Comparison of ENCODE assay signal across 18 cellular contexts in the genomic region with DNA sequence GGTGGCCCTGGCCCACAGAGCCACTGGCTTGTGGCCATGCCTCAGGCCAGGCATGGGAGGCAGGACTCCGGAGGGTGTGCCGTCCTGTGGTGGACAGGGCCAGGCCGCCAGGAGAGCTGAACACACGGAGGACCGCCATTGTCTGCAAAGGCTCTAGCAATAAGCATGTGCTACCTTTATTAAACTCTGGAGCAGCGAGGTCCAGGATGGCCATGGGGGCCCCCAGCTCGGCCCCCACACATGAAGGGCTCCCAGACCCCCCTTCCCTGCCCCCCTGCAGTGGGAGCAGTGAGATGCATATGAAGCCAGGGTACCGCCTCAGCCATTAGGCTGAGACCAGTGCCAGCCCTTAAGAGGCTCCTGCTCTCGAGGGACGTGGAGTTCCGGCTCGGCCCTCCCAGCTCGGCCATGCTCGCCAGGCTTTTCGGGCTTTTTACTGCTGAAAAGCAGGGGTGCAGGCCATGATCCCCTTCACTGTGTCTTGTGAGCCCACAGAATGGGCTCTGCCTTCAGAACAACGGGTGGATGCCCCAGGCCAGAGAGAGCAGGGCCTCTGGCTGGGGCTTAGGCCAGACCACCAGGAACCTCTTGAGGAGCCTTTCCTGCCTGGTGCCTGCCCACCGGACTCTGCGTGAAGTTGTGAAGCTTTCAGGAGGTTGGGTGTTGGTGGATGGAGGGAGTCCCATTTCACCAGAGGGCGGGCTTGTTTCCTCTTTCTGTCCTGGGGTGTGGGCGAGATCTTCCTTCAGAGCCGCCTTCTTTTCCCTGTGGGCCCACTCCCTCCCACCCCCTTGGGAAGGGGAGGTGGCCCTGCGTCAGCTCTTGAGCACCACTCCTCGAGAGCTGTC. TPM values are rescaled to one million over a fixed set of nuclear protein-coding genes. Genes with fewer than 3 reads are reported as not detected.
DNase-seq lines count a peak whose midpoint lies in the region; ATAC-seq, FAIRE-seq and TF ChIP-seq lines count a peak whose summit lies in the region.
"Had no signal": no experiment of that assay in that cellular context is flagged by ENCODE, and none has a peak within 500 bp of the region (broad histone marks: within the 10 kb centered on the region; RNA-seq: fewer than 3 reads in every experiment).

No MANE protein-coding gene starts in this region.

- no peak overlapping the region for H3K18ac ChIP-seq in neuronal stem cell (ENCODE audit: low read length)

- H3K79me2 ChIP-seq in K562 (ENCODE audit: control insufficient read depth, insufficient read depth, low read length) = no peaks in the 10 kb centered on the region

- H3K27me3 ChIP-seq in K562 (ENCODE audit: control insufficient read depth in 2 of 2, insufficient read depth in 2 of 2, low read length in 2 of 2) = no peaks in the 10 kb centered on the region
- H3K27me3 ChIP-seq in neuronal stem cell (ENCODE audit: control insufficient read depth in 3 of 3, insufficient read depth in 3 of 3, low read depth in 1 of 3, low read length in 3 of 3) = no peaks in the 10 kb centered on the region
- H3K27me3 ChIP-seq: breast epithelium, pancreas, SJCRH30 had no signal

- POLR2A ChIA-PET in K562 (lab: Yijun Ruan, JAX) = interaction anchor here (0.5 to 0.7 kb wide), 2 partner anchors 9 to 60 kb away, joined by 3 to 4 read pairs; no protein-coding TSS in a partner anchor

- H3K4ac ChIP-seq in neuronal stem cell (ENCODE audit: low read length) = no peak overlapping the region

- H4K20me1 ChIP-seq in K562 (replicated peaks; ENCODE audit: control insufficient read depth, insufficient read depth, low read length) = no peaks in the 10 kb centered on the region

- no peak overlapping the region for H2BK120ac ChIP-seq in neuronal stem cell (ENCODE audit: low read depth, low read length)

- 95% methylated on average over 10 of the region's 23 CpGs for WGBS in K562 (ENCODE audit: insufficient coverage, low coverage, missing lambda C conversion rate)
- no CpG with 5 or more reads among the region's 23 CpGs for WGBS in neuronal stem cell (ENCODE audit: extremely low coverage in 2 of 2, insufficient read length in 2 of 2, insufficient replicate concordance in 1 of 2), 2 donors

- no peak overlapping the region for H2BK15ac ChIP-seq in neuronal stem cell (ENCODE audit: low read length)

- H3K9me3 ChIP-seq in K562 (replicated peaks; ENCODE audit: control insufficient read depth, insufficient read depth, low read depth, low read length) (no peaks in the 10 kb centered on the region), neuronal stem cell (replicated peaks in 1 of 2; ENCODE audit: control insufficient read depth in 2 of 2, insufficient read depth in 1 of 2, low read depth in 1 of 2, low read length in 2 of 2) (peaks cover 0 to 3% of the 10 kb centered on the region in 2 donors)
- H3K9me3 ChIP-seq: breast epithelium, pancreas, SJCRH30 had no signal

- no TSS peak for BruUV-seq in K562 (replicated peaks; lab: Mats Ljungman, UMichigan)

- ATAC-seq in K562 (no peak), HG03045 (IDR thresholded peaks at IDR 0.05; ENCODE audit: unreplicated experiment) (no peak), HG03432 (IDR thresholded peaks at IDR 0.05; ENCODE audit: unreplicated experiment) (no peak)
- ATAC-seq: pancreas had no signal

- no peak overlapping the region for H4K8ac ChIP-seq in neuronal stem cell (ENCODE audit: low read depth, low read length)

- CTCF ChIA-PET in K562 (lab: Yijun Ruan, JAX; ENCODE audit: low intra/inter-chr PET ratio) = no interaction called here

- in situ Hi-C loops in K562 (cut with MboI) = no loop called here

- FAIRE-seq in K562 (lab: Jason Lieb, UNC) = no peak
- FAIRE-seq: A204.1, pancreas had no signal

- peaks cover 54% of the 10 kb centered on the region; the same call in 2 of the 3 replicates for H3K36me3 ChIP-seq in K562 (ENCODE audit: control insufficient read depth, insufficient read depth, low read length)
- peaks cover 24 to 59% of the 10 kb centered on the region in 2 donors for H3K36me3 ChIP-seq in neuronal stem cell (replicated peaks in 1 of 2; ENCODE audit: control insufficient read depth in 2 of 2, insufficient read depth in 2 of 2, low read length in 2 of 2)
- H3K36me3 ChIP-seq: breast epithelium had no signal

- H3K4me1 ChIP-seq in K562 (replicated peaks in 1 of 2; ENCODE audit: control insufficient read depth in 2 of 2, insufficient read depth in 2 of 2, low read length in 2 of 2) (peaks cover 0 to 11% of the 10 kb centered on the region in 2 experiments; a peak in 1 of 5 replicates), neuronal stem cell (ENCODE audit: control insufficient read depth in 2 of 2, insufficient read depth in 1 of 2, low read depth in 1 of 2, low read length in 2 of 2) (peaks cover 0 to 7% of the 10 kb centered on the region in 2 donors)
- H3K4me1 ChIP-seq: SJCRH30 had no signal

- H3K9ac ChIP-seq in K562 (ENCODE audit: insufficient read depth in 1 of 2, low read depth in 2 of 2, low read length in 2 of 2) (no peak overlapping the region), neuronal stem cell (ENCODE audit: low read depth, low read length, poor library complexity) (peak overlapping the region; percentile 44)

- no peak overlapping the region for H3K14ac ChIP-seq in neuronal stem cell (ENCODE audit: low read length)

- intact Hi-C loops in K562 (cut with micrococcal nuclease) = no loop called here

- TF ChIP-seq EP300 in K562 (IDR thresholded peaks at IDR 0.05; ENCODE audit: low read length) = no peak

- H3K27ac ChIP-seq in K562 (ENCODE audit: extremely low read depth, low read depth, low read length) (no peak overlapping the region), neuronal stem cell (replicated peaks; ENCODE audit: low read length) (no peak overlapping the region)
- H3K27ac ChIP-seq: breast epithelium, pancreas, SJCRH30 had no signal

- no peak for TF ChIP-seq CTCF in K562 (IDR thresholded peaks at IDR 0.05 in 2 of 3, conservative IDR thresholded peaks at IDR 0.05 in 1 of 3; ENCODE audit: insufficient read depth in 2 of 3, low read depth in 1 of 3, low read length in 3 of 3)

- peak; percentile 53 for DNase-seq in activated CD8-positive, alpha-beta memory T cell treated with anti-CD3 and anti-CD28 coated beads for 24 hours
- DNase-seq in activated CD8-positive, alpha-beta memory T cell treated with anti-CD3 and anti-CD28 coated beads, Interleukin-2, amount 50 U/mL, for 48 hours = no peak
- DNase-seq in K562 (ENCODE audit: extremely low read depth in 1 of 4, low spot score in 3 of 4) (no peak), neuronal stem cell (ENCODE audit: low spot score) (no peak)
- DNase-seq: activated CD4-positive, alpha-beta T cell treated with anti-CD3 and anti-CD28 coated beads, Interleukin-2, amount 10 ng/mL, durations not matched to agents 24 days and 14 days; DND-41; effector CD8-positive, alpha-beta T cell; GOT3; NCI-H1694; NCI-H510A; SJCRH30; stimulated activated naive CD4-positive, alpha-beta T cell; T1000 had no signal

- H3K4me3 ChIP-seq in K562 = no peak overlapping the region
- no peak overlapping the region for H3K4me3 ChIP-seq in neuronal stem cell (ENCODE audit: low read length in 2 of 2)
- H3K4me3 ChIP-seq: breast epithelium, pancreas, SJCRH30 had no signal

- no peak overlapping the region for H4K91ac ChIP-seq in neuronal stem cell (ENCODE audit: low read depth, low read length, poor library complexity)

- no peak overlapping the region for H2AFZ ChIP-seq in K562 (ENCODE audit: low read depth, low read length)
- no peak overlapping the region for H2AFZ ChIP-seq in neuronal stem cell (ENCODE audit: low read length)

- no peak for TF ChIP-seq POLR2A in K562 (conservative IDR thresholded peaks at IDR 0.05)

- peak overlapping the region; percentile 28 for H2AK5ac ChIP-seq in neuronal stem cell (ENCODE audit: low read depth, low read length)

- no peaks in the 10 kb centered on the region for H3K9me1 ChIP-seq in K562 (ENCODE audit: control insufficient read depth, insufficient read depth, low read length)

- H3K4me2 ChIP-seq in K562 (ENCODE audit: insufficient read depth, low read length) (no peak overlapping the region), neuronal stem cell (ENCODE audit: insufficient read depth, low read length, poor library complexity, severe bottlenecking) (no peak overlapping the region)

- TF ChIP-seq RAD21 in K562 (CRISPR knock-in tag; conservative IDR thresholded peaks at IDR 0.05 in 1 of 2, IDR thresholded peaks at IDR 0.05 in 1 of 2) = no peak

- no peak overlapping the region for H2BK5ac ChIP-seq in neuronal stem cell (ENCODE audit: low read length)

- no peak overlapping the region for H3K23ac ChIP-seq in neuronal stem cell (ENCODE audit: low read depth, low read length, poor library complexity)

- no peak overlapping the region for H2BK12ac ChIP-seq in neuronal stem cell (ENCODE audit: low read length)

- H3K79me1 ChIP-seq in neuronal stem cell (ENCODE audit: low read depth, low read length) = peaks cover 12% of the 10 kb centered on the region

RNA-seq across cellular contexts. Expression of a gene that starts 2.6 kb away (rescaled TPM):
- 5.9 TPM in 1 of 2 replicates, not detected in the other for total RNA-seq in K562 (2011; cell fraction: chromatin; rRNA removed; ENCODE audit: low replicate concordance)
- total RNA-seq in K562 (2011; cell fraction: nucleolus; rRNA removed) = 5.9 and 8.8 TPM in 2 replicates
- 0.51 TPM in 1 of 2 replicates, not detected in the other for total RNA-seq in K562 (2011; cell fraction: nucleoplasm; rRNA removed)
- total RNA-seq in K562 (2014; rRNA removed) (0.68 and 1.4 TPM in 2 replicates), K562 (2014; rRNA removed; fragmentation: Illumina TruSeq; extraction: Trizol) (not detected in 2 replicates), K562 (2015; rRNA removed; fragmentation: Illumina TruSeq; extraction: Trizol) (0.26 TPM in 1 of 2 replicates, not detected in the other), K562 (2021) (0.18 and 0.44 TPM in 2 replicates)
- polyA plus RNA-seq in K562 (2011; rRNA removed) (0.13 and 0.41 TPM in 2 replicates), K562 (2014; fragmentation: Illumina TruSeq; extraction: Trizol) (0.18 TPM in 1 of 2 replicates, not detected in the other), K562 (2014; fragmentation: Nextera tagmentation; extraction: Ambion mirVana) (not detected), K562 (2014; rRNA removed) (2.0 and 2.8 TPM in 2 replicates)
- polyA plus RNA-seq in K562 (2011; cell fraction: cytosol; rRNA removed) = 3.1 TPM in 1 of 2 replicates, not detected in the other
- 2.6 and 8.7 TPM in 2 replicates for polyA plus RNA-seq in K562 (2011; cell fraction: nucleus; rRNA removed)
- polyA plus RNA-seq in K562 (2012) = 0.61 and 4.4 TPM in 2 replicates
- polyA minus RNA-seq in K562 (2011; rRNA and poly(A)+ RNA removed) = not detected in 2 replicates
- 0.38 and 2.4 TPM in 2 replicates for polyA minus RNA-seq in K562 (2011; cell fraction: cytosol; rRNA and poly(A)+ RNA removed)
- 2.4 and 3.3 TPM in 2 replicates for polyA minus RNA-seq in K562 (2011; cell fraction: nucleus; rRNA and poly(A)+ RNA removed)
- 1.0 TPM for polyA plus RNA-seq in neuronal stem cell (2013, experiment 1 of 2)
- polyA plus RNA-seq in neuronal stem cell (2013, experiment 2 of 2) = 0.93 TPM
- total RNA-seq: pancreas had no signal

RNA-seq across cellular contexts. Expression of a gene that starts 6.8 kb away (rescaled TPM):
- 23.6 and 70.2 TPM in 2 replicates for total RNA-seq in K562 (2011; cell fraction: chromatin; rRNA removed; ENCODE audit: low replicate concordance)
- 47.0 and 56.7 TPM in 2 replicates for total RNA-seq in K562 (2011; cell fraction: nucleolus; rRNA removed)
- total RNA-seq in K562 (2011; cell fraction: nucleoplasm; rRNA removed) = 29.1 and 36.1 TPM in 2 replicates
- total RNA-seq in K562 (2014; rRNA removed) (11.0 and 18.0 TPM in 2 replicates), K562 (2014; rRNA removed; fragmentation: Illumina TruSeq; extraction: Trizol) (4.3 and 5.5 TPM in 2 replicates), K562 (2015; rRNA removed; fragmentation: Illumina TruSeq; extraction: Trizol) (8.8 and 9.2 TPM in 2 replicates), K562 (2021) (16.4 and 17.4 TPM in 2 replicates)
- polyA plus RNA-seq in K562 (2011; rRNA removed) (8.1 and 10.3 TPM in 2 replicates), K562 (2014; fragmentation: Illumina TruSeq; extraction: Trizol) (5.8 and 7.4 TPM in 2 replicates), K562 (2014; fragmentation: Nextera tagmentation; extraction: Ambion mirVana) (under 1 TPM; 0.53 to 0.92 TPM), K562 (2014; rRNA removed) (11.3 and 13.3 TPM in 2 replicates)
- 8.4 and 10.6 TPM in 2 replicates for polyA plus RNA-seq in K562 (2011; cell fraction: cytosol; rRNA removed)
- polyA plus RNA-seq in K562 (2011; cell fraction: nucleus; rRNA removed) = 36.7 and 37.8 TPM in 2 replicates
- polyA plus RNA-seq in K562 (2012) = 11.6 and 18.7 TPM in 2 replicates
- polyA minus RNA-seq in K562 (2011; rRNA and poly(A)+ RNA removed) = 7.8 and 8.5 TPM in 2 replicates
- 6.6 and 7.7 TPM in 2 replicates for polyA minus RNA-seq in K562 (2011; cell fraction: cytosol; rRNA and poly(A)+ RNA removed)
- 22.8 and 34.7 TPM in 2 replicates for polyA minus RNA-seq in K562 (2011; cell fraction: nucleus; rRNA and poly(A)+ RNA removed)
- 7.4 TPM for polyA plus RNA-seq in neuronal stem cell (2013, experiment 1 of 2)
- polyA plus RNA-seq in neuronal stem cell (2013, experiment 2 of 2) = 7.4 TPM

RNA-seq across cellular contexts. Expression of a gene that starts 27.6 kb away (rescaled TPM):
- total RNA-seq in K562 (2011; cell fraction: chromatin; rRNA removed; ENCODE audit: low replicate concordance) = 60.1 and 195 TPM in 2 replicates
- 128 and 136 TPM in 2 replicates for total RNA-seq in K562 (2011; cell fraction: nucleolus; rRNA removed)
- total RNA-seq in K562 (2011; cell fraction: nucleoplasm; rRNA removed) = 70.7 and 81.4 TPM in 2 replicates
- total RNA-seq in K562 (2014; rRNA removed) (15.0 and 24.2 TPM in 2 replicates), K562 (2014; rRNA removed; fragmentation: Illumina TruSeq; extraction: Trizol) (12.5 and 17.5 TPM in 2 replicates), K562 (2015; rRNA removed; fragmentation: Illumina TruSeq; extraction: Trizol) (14.4 and 15.6 TPM in 2 replicates), K562 (2021) (44.6 and 53.1 TPM in 2 replicates)
- polyA plus RNA-seq in K562 (2011; rRNA removed) (30.4 and 48.7 TPM in 2 replicates), K562 (2014; fragmentation: Illumina TruSeq; extraction: Trizol) (28.8 and 29.6 TPM in 2 replicates), K562 (2014; fragmentation: Nextera tagmentation; extraction: Ambion mirVana) (1 to 10 TPM; 8.7 to 8.8 TPM), K562 (2014; rRNA removed) (34.2 and 35.0 TPM in 2 replicates)
- polyA plus RNA-seq in K562 (2011; cell fraction: cytosol; rRNA removed) = 44.7 and 74.3 TPM in 2 replicates
- polyA plus RNA-seq in K562 (2011; cell fraction: nucleus; rRNA removed) = 195 and 281 TPM in 2 replicates
- polyA plus RNA-seq in K562 (2012) = 22.8 and 35.5 TPM in 2 replicates
- polyA minus RNA-seq in K562 (2011; rRNA and poly(A)+ RNA removed) = 22.1 and 29.0 TPM in 2 replicates
- 28.9 and 31.4 TPM in 2 replicates for polyA minus RNA-seq in K562 (2011; cell fraction: cytosol; rRNA and poly(A)+ RNA removed)
- 45.0 and 58.2 TPM in 2 replicates for polyA minus RNA-seq in K562 (2011; cell fraction: nucleus; rRNA and poly(A)+ RNA removed)
- 21.9 TPM for polyA plus RNA-seq in neuronal stem cell (2013, experiment 1 of 2)
- 20.9 TPM for polyA plus RNA-seq in neuronal stem cell (2013, experiment 2 of 2)

RNA-seq across cellular contexts. Expression of a gene that starts 27.6 kb away (rescaled TPM):
- total RNA-seq in K562 (2011; cell fraction: chromatin; rRNA removed; ENCODE audit: low replicate concordance) = 3.9 and 10.8 TPM in 2 replicates
- 8.2 and 12.5 TPM in 2 replicates for total RNA-seq in K562 (2011; cell fraction: nucleolus; rRNA removed)
- total RNA-seq in K562 (2011; cell fraction: nucleoplasm; rRNA removed) = 5.0 and 5.1 TPM in 2 replicates
- total RNA-seq in K562 (2014; rRNA removed) (0.23 and 0.57 TPM in 2 replicates), K562 (2014; rRNA removed; fragmentation: Illumina TruSeq; extraction: Trizol) (0.51 TPM in 1 of 2 replicates, not detected in the other), K562 (2015; rRNA removed; fragmentation: Illumina TruSeq; extraction: Trizol) (0.26 and 0.40 TPM in 2 replicates), K562 (2021) (1.2 and 1.4 TPM in 2 replicates)
- polyA plus RNA-seq in K562 (2011; rRNA removed) (1.3 and 4.3 TPM in 2 replicates), K562 (2014; fragmentation: Illumina TruSeq; extraction: Trizol) (0.30 and 1.1 TPM in 2 replicates), K562 (2014; fragmentation: Nextera tagmentation; extraction: Ambion mirVana) (under 1 TPM; 0.08 to 0.10 TPM), K562 (2014; rRNA removed) (1.8 and 5.0 TPM in 2 replicates)
- 0.94 and 1.4 TPM in 2 replicates for polyA plus RNA-seq in K562 (2011; cell fraction: cytosol; rRNA removed)
- polyA plus RNA-seq in K562 (2011; cell fraction: nucleus; rRNA removed) = 35.5 and 64.0 TPM in 2 replicates
- 3.4 and 6.1 TPM in 2 replicates for polyA plus RNA-seq in K562 (2012)
- 0.56 and 1.1 TPM in 2 replicates for polyA minus RNA-seq in K562 (2011; rRNA and poly(A)+ RNA removed)
- polyA minus RNA-seq in K562 (2011; cell fraction: cytosol; rRNA and poly(A)+ RNA removed) = 1.0 and 1.2 TPM in 2 replicates
- 3.1 and 6.1 TPM in 2 replicates for polyA minus RNA-seq in K562 (2011; cell fraction: nucleus; rRNA and poly(A)+ RNA removed)
- 10.4 TPM for polyA plus RNA-seq in neuronal stem cell (2013, experiment 1 of 2)
- polyA plus RNA-seq in neuronal stem cell (2013, experiment 2 of 2) = 11.3 TPM

RNA-seq across cellular contexts. Expression of a gene that starts 42.8 kb away (rescaled TPM):
- 167 and 504 TPM in 2 replicates for total RNA-seq in K562 (2011; cell fraction: chromatin; rRNA removed; ENCODE audit: low replicate concordance)
- 286 and 325 TPM in 2 replicates for total RNA-seq in K562 (2011; cell fraction: nucleolus; rRNA removed)
- total RNA-seq in K562 (2011; cell fraction: nucleoplasm; rRNA removed) = 167 and 176 TPM in 2 replicates
- total RNA-seq in K562 (2014; rRNA removed) (142 and 162 TPM in 2 replicates), K562 (2014; rRNA removed; fragmentation: Illumina TruSeq; extraction: Trizol) (74.1 and 104 TPM in 2 replicates), K562 (2015; rRNA removed; fragmentation: Illumina TruSeq; extraction: Trizol) (126 and 127 TPM in 2 replicates), K562 (2021) (174 and 177 TPM in 2 replicates)
- polyA plus RNA-seq in K562 (2011; rRNA removed) (116 and 117 TPM in 2 replicates), K562 (2014; fragmentation: Illumina TruSeq; extraction: Trizol) (120 and 130 TPM in 2 replicates), K562 (2014; fragmentation: Nextera tagmentation; extraction: Ambion mirVana) (10 to 100 TPM; 70.9 to 72.6 TPM), K562 (2014; rRNA removed) (111 and 122 TPM in 2 replicates)
- 143 and 217 TPM in 2 replicates for polyA plus RNA-seq in K562 (2011; cell fraction: cytosol; rRNA removed)
- 281 and 331 TPM in 2 replicates for polyA plus RNA-seq in K562 (2011; cell fraction: nucleus; rRNA removed)
- 148 and 159 TPM in 2 replicates for polyA plus RNA-seq in K562 (2012)
- 104 and 133 TPM in 2 replicates for polyA minus RNA-seq in K562 (2011; rRNA and poly(A)+ RNA removed)
- 123 and 130 TPM in 2 replicates for polyA minus RNA-seq in K562 (2011; cell fraction: cytosol; rRNA and poly(A)+ RNA removed)
- 142 and 151 TPM in 2 replicates for polyA minus RNA-seq in K562 (2011; cell fraction: nucleus; rRNA and poly(A)+ RNA removed)
- polyA plus RNA-seq in neuronal stem cell (2013, experiment 1 of 2) = 50.1 TPM
- polyA plus RNA-seq in neuronal stem cell (2013, experiment 2 of 2) = 46.8 TPM
